In genomic region chr12:49567302-49567610, GRCh38 we compare ENCODE assay signal across 8 cellular contexts. TPM values are rescaled to one million over a fixed set of nuclear protein-coding genes. Genes with fewer than 3 reads are reported as not detected.
DNase-seq lines count a peak whose midpoint lies in the region; ATAC-seq and TF ChIP-seq lines count a peak whose summit lies in the region.

No MANE protein-coding gene starts in this region.

- H3K9ac ChIP-seq in IMR-90 (ENCODE audit: low read depth, low read length): peak overlapping the region; percentile 89
- peak overlapping the region; percentile 96 for H3K9ac ChIP-seq in muscle layer of colon (ENCODE audit: low read length)

- H3K56ac ChIP-seq in IMR-90 (ENCODE audit: extremely low read depth, insufficient read depth, low read length): peak overlapping the region; percentile 99

- no peak for TF ChIP-seq CTCF in IMR-90 (conservative IDR thresholded peaks at IDR 0.05; ENCODE audit: low read depth, low read length)

- peak overlapping the region; percentile 99 for H2AFZ ChIP-seq in IMR-90 (replicated peaks; ENCODE audit: low read length, poor library complexity)

- H3K27ac ChIP-seq in IMR-90 (ENCODE audit: insufficient read depth, low read length) (peak overlapping the region; percentile 88), cingulate gyrus (ENCODE audit: low read depth, low read length) (peak overlapping the region; percentile 99), muscle layer of colon (ENCODE audit: low read depth, low read length) (peak overlapping the region; percentile 90)

- H3K9me1 ChIP-seq in IMR-90 (ENCODE audit: insufficient read depth, low read length): 0 out of 2 replicates have a peak, but pooled peaks cover 5% of the 10 kb centered on the region

- no peak for TF ChIP-seq POLR2A in IMR-90 (IDR thresholded peaks at IDR 0.05; ENCODE audit: low read depth, low read length)

- H3K36me3 ChIP-seq in IMR-90 (ENCODE audit: control insufficient read depth, insufficient read depth, low read length) (peaks cover 21% of the 10 kb centered on the region), muscle layer of colon (ENCODE audit: insufficient read depth, low read length) (peaks cover 32% of the 10 kb centered on the region)

- H4K20me1 ChIP-seq in IMR-90 (ENCODE audit: insufficient read depth, low read length): peaks cover 5% of the 10 kb centered on the region; the same call in 1 of the 2 replicates

- CTCF ChIA-PET in IMR-90 (lab: Yijun Ruan, JAX): interaction anchor here (0.6 to 0.7 kb wide), 2 partner anchors 17 to 220 kb away, joined by 3 to 4 read pairs; no protein-coding TSS in a partner anchor

- peak overlapping the region; percentile 76 for H3K4me3 ChIP-seq in IMR-90 (ENCODE audit: insufficient read depth, low read depth, low read length)
- peak overlapping the region; percentile 75 to 100 for H3K4me3 ChIP-seq in muscle layer of colon (ENCODE audit: low read depth in 1 of 2, low read length in 2 of 2)

- no peaks in the 10 kb centered on the region for H3K9me3 ChIP-seq in IMR-90 (ENCODE audit: control insufficient read depth, insufficient read depth, low read length)
- H3K9me3 ChIP-seq in muscle layer of colon (ENCODE audit: low read length): no peaks in the 10 kb centered on the region

- H2BK20ac ChIP-seq in IMR-90 (ENCODE audit: low read depth, low read length): no peak overlapping the region

- H2BK120ac ChIP-seq in IMR-90 (ENCODE audit: low read depth, low read length): peak overlapping the region; percentile 70

- H3K27me3 ChIP-seq in IMR-90 (ENCODE audit: control insufficient read depth, insufficient read depth, low read length) (no peaks in the 10 kb centered on the region), muscle layer of colon (ENCODE audit: control insufficient read depth in 1 of 2, insufficient read depth in 2 of 2, low read length in 2 of 2) (no peaks in the 10 kb centered on the region)

- peak overlapping the region; percentile 91 for H4K5ac ChIP-seq in IMR-90 (ENCODE audit: low read depth, low read length)

- peak overlapping the region; percentile 99 for H4K91ac ChIP-seq in IMR-90 (ENCODE audit: insufficient read depth, low read depth, low read length)

- peak overlapping the region; percentile 96 for H2AK5ac ChIP-seq in IMR-90 (ENCODE audit: low read depth, low read length)

- no TSS peak for BruUV-seq in IMR-90 (replicated peaks; lab: Mats Ljungman, UMichigan)

- no peak for DNase-seq in IMR-90
- no peak for DNase-seq in NCI-H345 (lab: John Stamatoyannopoulos, UW)
- no peak for DNase-seq in pons (ENCODE audit: low spot score)
- DNase-seq in NCI-H2196 (lab: John Stamatoyannopoulos, UW; ENCODE audit: unreplicated experiment): no peak

- dilution Hi-C loops in IMR-90 (cut with HindIII; ENCODE audit: low sequenced_read_pairs, unreplicated experiment): no loop called here

- H3K14ac ChIP-seq in IMR-90 (replicated peaks; ENCODE audit: low read depth, low read length): peak overlapping the region; percentile 100

- peak overlapping the region; percentile 96 for H2AK9ac ChIP-seq in IMR-90 (replicated peaks; ENCODE audit: low read depth, low read length, poor library complexity)

- H2BK15ac ChIP-seq in IMR-90 (ENCODE audit: low read depth, low read length): no peak overlapping the region; the same call in 1 of the 3 replicates

- peak overlapping the region; percentile 72 for H3K4me2 ChIP-seq in IMR-90 (ENCODE audit: low read depth, low read length)

- H2BK5ac ChIP-seq in IMR-90 (ENCODE audit: low read depth, low read length, poor library complexity, severe bottlenecking): peak overlapping the region; percentile 94

- H3K79me1 ChIP-seq in IMR-90 (ENCODE audit: low read depth in 1 of 2, low read length in 2 of 2): peaks cover 49 to 70% of the 10 kb centered on the region in 2 experiments

- 10% methylated on average over 2 of the region's 11 CpGs; no CpG with 5 or more reads in 1 of the 2 experiments for WGBS in IMR-90 (ENCODE audit: extremely low coverage in 2 of 2, insufficient read length in 1 of 2), 2 experiments

- intact Hi-C loops in IMR-90 (cut with micrococcal nuclease): no loop called here

- in situ Hi-C loops in IMR-90 (cut with MboI; ENCODE audit: low sequenced_read_pairs): no loop called here

- H3K4ac ChIP-seq in IMR-90 (ENCODE audit: low read depth, low read length): peak overlapping the region; percentile 97

- ATAC-seq in GM19395 (IDR thresholded peaks at IDR 0.05; ENCODE audit: unreplicated experiment) (peak; percentile 19), IMR-90 (ENCODE audit: low read depth) (peak; percentile 10; the same call in 1 of the 2 replicates), HG03159 (IDR thresholded peaks at IDR 0.05; ENCODE audit: unreplicated experiment) (no peak)

- H3K23ac ChIP-seq in IMR-90 (ENCODE audit: low read depth, low read length): peak overlapping the region; percentile 96

- peak overlapping the region; percentile 94 to 100 for H4K8ac ChIP-seq in IMR-90 (ENCODE audit: low read depth in 2 of 2, low read length in 2 of 2)

- POLR2A ChIA-PET in IMR-90 (lab: Charles Lee; ENCODE audit: unreplicated experiment): interaction anchor here (0.6 to 0.7 kb wide), 2 partner anchors 9 to 110 kb away, joined by 3 to 9 read pairs; no protein-coding TSS in a partner anchor

- H3K4me1 ChIP-seq in IMR-90 (ENCODE audit: control insufficient read depth, insufficient read depth, low read length) (peaks cover 2% of the 10 kb centered on the region; the same call in 1 of the 2 replicates), muscle layer of colon (ENCODE audit: insufficient read depth, low read length) (peaks cover 13% of the 10 kb centered on the region)

- TF ChIP-seq RAD21 in IMR-90 (IDR thresholded peaks at IDR 0.05; ENCODE audit: low read length): no peak

- H3K18ac ChIP-seq in IMR-90 (ENCODE audit: low read depth, low read length): no peak overlapping the region; the same call in 1 of the 2 replicates

TF ChIP-seq in IMR-90, 13 proteins besides CTCF, POLR2A, EP300 and RAD21:
- TF ChIP-seq, protein P1, sequence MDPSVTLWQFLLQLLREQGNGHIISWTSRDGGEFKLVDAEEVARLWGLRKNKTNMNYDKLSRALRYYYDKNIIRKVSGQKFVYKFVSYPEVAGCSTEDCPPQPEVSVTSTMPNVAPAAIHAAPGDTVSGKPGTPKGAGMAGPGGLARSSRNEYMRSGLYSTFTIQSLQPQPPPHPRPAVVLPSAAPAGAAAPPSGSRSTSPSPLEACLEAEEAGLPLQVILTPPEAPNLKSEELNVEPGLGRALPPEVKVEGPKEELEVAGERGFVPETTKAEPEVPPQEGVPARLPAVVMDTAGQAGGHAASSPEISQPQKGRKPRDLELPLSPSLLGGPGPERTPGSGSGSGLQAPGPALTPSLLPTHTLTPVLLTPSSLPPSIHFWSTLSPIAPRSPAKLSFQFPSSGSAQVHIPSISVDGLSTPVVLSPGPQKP (IDR thresholded peaks at IDR 0.05; ENCODE audit: borderline replicate concordance, low read depth, low read length): no peak
- TF ChIP-seq MXI1 (IDR thresholded peaks at IDR 0.05; ENCODE audit: borderline replicate concordance, low read depth, low read length) (no peak), CHD1 (IDR thresholded peaks at IDR 0.05; ENCODE audit: low read depth, low read length) (no peak), MAFK (IDR thresholded peaks at IDR 0.05; ENCODE audit: low read depth, low read length) (no peak), NFE2L2 (IDR thresholded peaks at IDR 0.05; ENCODE audit: low read depth, low read length) (no peak), SMC3 (IDR thresholded peaks at IDR 0.05; ENCODE audit: low read depth, low read length) (no peak), MAZ (IDR thresholded peaks at IDR 0.05; ENCODE audit: borderline replicate concordance, low read depth, low read length) (no peak), RCOR1 (IDR thresholded peaks at IDR 0.05; ENCODE audit: insufficient replicate concordance, low read length) (no peak), RFX5 (IDR thresholded peaks at IDR 0.05; ENCODE audit: low read depth, low read length) (no peak), CEBPB (IDR thresholded peaks at IDR 0.05; ENCODE audit: low read depth, low read length) (no peak)
- TF ChIP-seq, protein P2, sequence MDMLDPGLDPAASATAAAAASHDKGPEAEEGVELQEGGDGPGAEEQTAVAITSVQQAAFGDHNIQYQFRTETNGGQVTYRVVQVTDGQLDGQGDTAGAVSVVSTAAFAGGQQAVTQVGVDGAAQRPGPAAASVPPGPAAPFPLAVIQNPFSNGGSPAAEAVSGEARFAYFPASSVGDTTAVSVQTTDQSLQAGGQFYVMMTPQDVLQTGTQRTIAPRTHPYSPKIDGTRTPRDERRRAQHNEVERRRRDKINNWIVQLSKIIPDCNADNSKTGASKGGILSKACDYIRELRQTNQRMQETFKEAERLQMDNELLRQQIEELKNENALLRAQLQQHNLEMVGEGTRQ (IDR thresholded peaks at IDR 0.05; ENCODE audit: low read depth, low read length): no peak

RNA-seq across cellular contexts. Expression of gene MCRS1, which starts 0.7 kb away (rescaled TPM):
- 60.8 and 72.9 TPM in 2 replicates for total RNA-seq in IMR-90 (2012; rRNA removed)
- 73.2 and 75.2 TPM in 2 replicates for polyA plus RNA-seq in IMR-90 (2012; rRNA removed)
- polyA plus RNA-seq in IMR-90 (2012; cell fraction: cytosol; rRNA removed): 66.3 and 72.6 TPM in 2 replicates
- polyA plus RNA-seq in IMR-90 (2012; cell fraction: nucleus; rRNA removed; ENCODE audit: low replicate concordance): 122 and 232 TPM in 2 replicates

RNA-seq across cellular contexts. Expression of gene KCNH3, which starts 28.4 kb away (rescaled TPM):
- 0.28 TPM in 1 of 2 replicates, not detected in the other for total RNA-seq in IMR-90 (2012; rRNA removed)
- 0.10 and 0.20 TPM in 2 replicates for polyA plus RNA-seq in IMR-90 (2012; rRNA removed)
- 0.05 and 0.09 TPM in 2 replicates for polyA plus RNA-seq in IMR-90 (2012; cell fraction: cytosol; rRNA removed)
- polyA plus RNA-seq in IMR-90 (2012; cell fraction: nucleus; rRNA removed; ENCODE audit: low replicate concordance): 0.49 and 1.6 TPM in 2 replicates

RNA-seq across cellular contexts. Expression of gene FAM186B, which starts 38.2 kb away (rescaled TPM):
- 0.18 and 0.28 TPM in 2 replicates for total RNA-seq in IMR-90 (2012; rRNA removed)
- 0.10 TPM in 2 replicates for polyA plus RNA-seq in IMR-90 (2012; rRNA removed)
- 0.10 and 0.12 TPM in 2 replicates for polyA plus RNA-seq in IMR-90 (2012; cell fraction: cytosol; rRNA removed)
- polyA plus RNA-seq in IMR-90 (2012; cell fraction: nucleus; rRNA removed; ENCODE audit: low replicate concordance): 0.28 and 0.36 TPM in 2 replicates

RNA-seq across cellular contexts. Expression of gene PRPF40B, which starts 56.1 kb away (rescaled TPM):
- 3.9 and 5.0 TPM in 2 replicates for total RNA-seq in IMR-90 (2012; rRNA removed)
- polyA plus RNA-seq in IMR-90 (2012; rRNA removed): 11.0 and 11.8 TPM in 2 replicates
- polyA plus RNA-seq in IMR-90 (2012; cell fraction: cytosol; rRNA removed): 5.9 and 7.5 TPM in 2 replicates
- polyA plus RNA-seq in IMR-90 (2012; cell fraction: nucleus; rRNA removed; ENCODE audit: low replicate concordance): 81.2 and 98.0 TPM in 2 replicates
